8 cellular contexts compared by ENCODE assay signal in genomic region chr5:10602031-10602806, GRCh38. TPM values are rescaled to one million over a fixed set of nuclear protein-coding genes. Genes with fewer than 3 reads are reported as not detected.
DNase-seq lines count a peak whose midpoint lies in the region; TF ChIP-seq lines count a peak whose summit lies in the region.

No MANE protein-coding gene starts in this region.

- H3K27me3 ChIP-seq in HL-60 (ENCODE audit: insufficient read depth, poor library complexity, severe bottlenecking): no peaks in the 10 kb centered on the region
- H3K27me3 ChIP-seq in spleen (replicated peaks in 1 of 7): no peaks in the 10 kb centered on the region
- no peaks in the 10 kb centered on the region for H3K27me3 ChIP-seq in A673 (replicated peaks; ENCODE audit: insufficient read depth, low read depth, low read length, poor library complexity)

- peak overlapping the region; percentile 24 for H3K27ac ChIP-seq in HL-60 (replicated peaks)
- H3K27ac ChIP-seq in angular gyrus (ENCODE audit: low read depth, low read length): peak overlapping the region; percentile 86
- H3K27ac ChIP-seq in spleen: peak overlapping the region in 5 of 8 donors; percentile 12 to 62 (median 39)
- no peak overlapping the region for H3K27ac ChIP-seq in A673 (ENCODE audit: low read depth, low read length, poor library complexity, severe bottlenecking)

- CTCF ChIA-PET in A673 (lab: Charles Lee) (no interaction called here), HEK293T (lab: Yijun Ruan, JAX) (interaction anchor here (1.8 kb wide), 1 partner anchor 25 kb away, joined by 5 read pairs; no protein-coding TSS in a partner anchor)

- DNase-seq in HL-60 (ENCODE audit: low read depth in 1 of 2, low spot score in 1 of 2) (no peak), hippocampal formation (lab: John Stamatoyannopoulos, UW) (peak; percentile 45 to 61), spleen (no peak), A673 (ENCODE audit: low spot score) (no peak), HEK293T (ENCODE audit: extremely low spot score) (no peak), NOMO-1 treated with dmso at 0.1 percent for 144 hours (lab: John Stamatoyannopoulos, UW; ENCODE audit: unreplicated experiment) (no peak), cortex of kidney (lab: John Stamatoyannopoulos, UW) (no peak)

- BruUV-seq in A673 (replicated peaks; lab: Mats Ljungman, UMichigan): no TSS peak

- no peak for TF ChIP-seq POLR2A in spleen (IDR thresholded peaks at IDR 0.05)

- intact Hi-C loops in spleen (cut with DNase I; ENCODE audit: low total_unique reads) (no loop called here), A673 (cut with micrococcal nuclease; ENCODE audit: unreplicated experiment) (no loop called here)

- TF ChIP-seq CTCF in HL-60 (IDR thresholded peaks at IDR 0.05; ENCODE audit: insufficient read depth, low read length): no peak
- TF ChIP-seq CTCF in spleen (IDR thresholded peaks at IDR 0.05 in 8 of 11, conservative IDR thresholded peaks at IDR 0.05 in 3 of 11): no peak
- TF ChIP-seq CTCF in A673 (conservative IDR thresholded peaks at IDR 0.05; ENCODE audit: low read depth, low read length): no peak

- H3K9me3 ChIP-seq in spleen (no peaks in the 10 kb centered on the region), A673 (ENCODE audit: low read depth, low read length, poor library complexity, severe bottlenecking) (no peaks in the 10 kb centered on the region)

- H3K4me1 ChIP-seq in spleen (peaks cover 8 to 50% (median 29%) of the 10 kb centered on the region in 6 donors), A673 (ENCODE audit: insufficient read depth, low read length, poor library complexity, severe bottlenecking) (peaks cover 6% of the 10 kb centered on the region)

- 78 to 89% (median 83%) methylated on average over 14 to 15 of the region's 15 CpGs for WGBS in spleen, 5 donors

- POLR2A ChIA-PET in A673 (lab: Charles Lee; ENCODE audit: low non-redundant PET): no interaction called here
- POLR2A ChIA-PET in HEK293T (lab: Yijun Ruan, JAX): no interaction called here

- H3K4me3 ChIP-seq in HL-60 (replicated peaks; ENCODE audit: insufficient read depth, low read length) (no peak overlapping the region), spleen (no peak overlapping the region), A673 (ENCODE audit: low read depth, low read length, poor library complexity, severe bottlenecking) (no peak overlapping the region)

- H3K36me3 ChIP-seq in spleen: no peaks in the 10 kb centered on the region
- no peaks in the 10 kb centered on the region for H3K36me3 ChIP-seq in A673 (ENCODE audit: insufficient read depth, low read length, poor library complexity, severe bottlenecking)

TF ChIP-seq in HEK293T, 16 proteins besides CTCF, POLR2A, EP300 and RAD21:
- no peak for TF ChIP-seq PKNOX1 (IDR thresholded peaks at IDR 0.05)
- no peak for TF ChIP-seq HDGF (IDR thresholded peaks at IDR 0.05; ENCODE audit: borderline replicate concordance)
- no peak for TF ChIP-seq NFRKB (IDR thresholded peaks at IDR 0.05)
- TF ChIP-seq ARNT (IDR thresholded peaks at IDR 0.05): no peak
- no peak for TF ChIP-seq TARDBP (IDR thresholded peaks at IDR 0.05)
- no peak for TF ChIP-seq ZNF384 (IDR thresholded peaks at IDR 0.05)
- TF ChIP-seq SUZ12 (IDR thresholded peaks at IDR 0.05): no peak
- no peak for TF ChIP-seq ELF4 (IDR thresholded peaks at IDR 0.05)
- TF ChIP-seq LEF1 (IDR thresholded peaks at IDR 0.05; ENCODE audit: borderline replicate concordance): no peak
- TF ChIP-seq FOXM1 (IDR thresholded peaks at IDR 0.05; ENCODE audit: borderline replicate concordance): no peak
- no peak for TF ChIP-seq L3MBTL2 (conservative IDR thresholded peaks at IDR 0.05)
- no peak for TF ChIP-seq SP1 (IDR thresholded peaks at IDR 0.05)
- no peak for TF ChIP-seq CTBP1 (IDR thresholded peaks at IDR 0.05; ENCODE audit: borderline replicate concordance)
- no peak for TF ChIP-seq FOXA1 (IDR thresholded peaks at IDR 0.05)
- TF ChIP-seq BHLHE40 (IDR thresholded peaks at IDR 0.05; ENCODE audit: borderline replicate concordance): no peak
- no peak for TF ChIP-seq FOXK2 (IDR thresholded peaks at IDR 0.05)

RNA-seq across cellular contexts. Expression of gene ANKRD33B, which starts 38.3 kb away (rescaled TPM):
- total RNA-seq in spleen: 10 to 100 TPM; 20.7 to 37.8 (median 26.7) TPM
- 1 to 10 TPM; 2.0 to 5.3 (median 2.4) TPM for polyA plus RNA-seq in spleen
- total RNA-seq in A673 (2021): 0.75 and 1.1 TPM in 2 replicates

Comparison
In these comparisons a context has a peak if more than half of its experiments do, and no peak if none do; other contexts are left out.
1. DNase-seq: peak in hippocampal formation (2 of 2); none in HL-60 (0 of 2), spleen (single experiment), A673 (single experiment), HEK293T (single experiment), NOMO-1 treated with dmso at 0.1 percent for 144 hours (single experiment) and cortex of kidney (single experiment).
2. RNA of gene ANKRD33B, which starts 38.3 kb away (total RNA-seq): 20.7 to 37.8 TPM in spleen; 0.75 to 1.1 TPM in A673; every median in the first group is over 10 times any median in the second.